ENCODE assay signal across 19 cellular contexts in the genomic region with DNA sequence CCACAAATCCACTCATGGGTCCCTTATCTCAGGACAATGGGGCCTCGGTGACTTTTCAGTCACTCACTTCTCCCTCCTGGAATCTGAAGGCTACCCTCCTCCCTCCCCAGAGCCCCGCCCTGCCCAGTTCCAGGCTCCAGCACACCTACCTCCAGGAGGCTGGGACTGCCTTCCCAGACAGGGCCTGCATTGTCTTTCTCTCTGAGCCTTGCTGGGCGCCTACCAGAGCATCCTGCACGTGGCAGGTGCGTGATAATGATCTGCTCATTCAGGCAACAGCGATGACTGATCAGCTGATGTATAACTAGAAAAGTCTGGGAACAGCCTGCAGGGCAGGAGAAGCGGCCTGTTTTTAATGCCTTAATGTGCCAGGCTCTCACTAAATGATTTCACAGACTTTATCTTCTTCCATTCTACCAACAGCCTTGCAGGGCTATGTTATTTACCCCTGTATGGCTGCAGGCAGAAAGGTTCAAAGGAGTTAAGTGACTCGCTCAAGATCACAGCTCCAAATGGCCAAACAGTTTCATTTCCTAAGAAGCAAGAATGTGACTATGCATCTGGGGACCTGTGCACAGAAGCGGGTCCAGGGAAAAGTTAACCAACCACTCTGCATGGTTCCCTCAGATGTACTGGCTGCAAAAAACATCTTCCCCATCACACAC. TPM values are rescaled to one million over a fixed set of nuclear protein-coding genes. Genes with fewer than 3 reads are reported as not detected.
DNase-seq lines count a peak whose midpoint lies in the region; ATAC-seq, FAIRE-seq and TF ChIP-seq lines count a peak whose summit lies in the region.
"Had no signal": no experiment of that assay in that cellular context is flagged by ENCODE, and none has a peak within 500 bp of the region (broad histone marks: within the 10 kb centered on the region; RNA-seq: fewer than 3 reads in every experiment).

No MANE protein-coding gene starts in this region.

- H3K79me2 ChIP-seq in PC-9 (ENCODE audit: low read depth) = no peaks in the 10 kb centered on the region

- H3K9me2 ChIP-seq in PC-9 (ENCODE audit: insufficient read depth) = no peaks in the 10 kb centered on the region

- POLR2A ChIA-PET in PC-9 (lab: Charles Lee; ENCODE audit: unreplicated experiment) = no interaction called here
- POLR2A ChIA-PET in A673 (lab: Charles Lee; ENCODE audit: low non-redundant PET) = no interaction called here

- DNase-seq in left ventricle myocardium superior (no peak), cardiac septum (ENCODE audit: low spot score) (no peak), PC-9 (peak; percentile 24 to 49), left colon (no peak), NCI-H69 (lab: John Stamatoyannopoulos, UW) (no peak), urothelium cell line (ENCODE audit: low spot score) (no peak), A673 (ENCODE audit: low spot score) (no peak)
- DNase-seq: activated CD8-positive, alpha-beta memory T cell treated with anti-CD3 and anti-CD28 coated beads, Interleukin-2, amount 50 U/mL, for 4 hours; activated gamma-delta T cell treated with Interleukin-2 at 50 U/mL for 16 hours; central memory CD4-positive, alpha-beta T cell; NCI-H187 treated with DMSO at 0.1 percent for 48 hours; occipital lobe; SHP77; stimulated activated CD4-positive, alpha-beta T cell treated with anti-CD3 and anti-CD28 coated beads, Interleukin-15, amount 100 ng/mL, for 24 hours had no signal

- H3K9me3 ChIP-seq in PC-9 (ENCODE audit: insufficient read depth, low read depth) = no peaks in the 10 kb centered on the region
- H3K9me3 ChIP-seq in A673 (ENCODE audit: low read depth, low read length, poor library complexity, severe bottlenecking) = no peaks in the 10 kb centered on the region
- H3K9me3 ChIP-seq: right atrium auricular region, suprapubic skin had no signal

- no peaks in the 10 kb centered on the region for H3F3A ChIP-seq in PC-9 (ENCODE audit: insufficient read depth, low read depth)

- no peak overlapping the region for H3K4me3 ChIP-seq in PC-9
- H3K4me3 ChIP-seq in A673 (ENCODE audit: low read depth, low read length, poor library complexity, severe bottlenecking) = no peak overlapping the region
- H3K4me3 ChIP-seq: right atrium auricular region, suprapubic skin had no signal

- no peaks in the 10 kb centered on the region for H3K4me1 ChIP-seq in PC-9 (replicated peaks; ENCODE audit: insufficient read depth)
- no peaks in the 10 kb centered on the region for H3K4me1 ChIP-seq in A673 (ENCODE audit: insufficient read depth, low read length, poor library complexity, severe bottlenecking)

- BruUV-seq in PC-9 (replicated peaks; lab: Mats Ljungman, UMichigan) = no TSS peak
- BruUV-seq in A673 (replicated peaks; lab: Mats Ljungman, UMichigan) = no TSS peak

- H2AFZ ChIP-seq in PC-9 = no peak overlapping the region

- no peak overlapping the region for H3K4me2 ChIP-seq in PC-9

- intact Hi-C loops in left ventricle myocardium superior (cut with micrococcal nuclease) (loop anchor here (10.0 kb wide), 1 partner anchor 401 kb away; no protein-coding TSS in a partner anchor), cardiac septum (cut with DNase I) (no loop called here), PC-9 (cut with micrococcal nuclease; ENCODE audit: unreplicated experiment) (loop anchor here (5.0 kb wide), 2 partner anchors 88 to 213 kb away; no protein-coding TSS in a partner anchor), left colon (cut with DNase I, micrococcal nuclease) (no loop called here), A673 (cut with micrococcal nuclease; ENCODE audit: unreplicated experiment) (loop anchor here (5.0 kb wide), 1 partner anchor 403 kb away; no protein-coding TSS in a partner anchor)

- no peak for FAIRE-seq in urothelium cell line (lab: Jason Lieb, UNC)
- FAIRE-seq: GM18507 had no signal

- CTCF ChIA-PET in PC-9 (lab: Charles Lee) = no interaction called here
- CTCF ChIA-PET in A673 (lab: Charles Lee) = no interaction called here

- TF ChIP-seq CTCF in PC-9 (conservative IDR thresholded peaks at IDR 0.05) = no peak
- no peak for TF ChIP-seq CTCF in A673 (conservative IDR thresholded peaks at IDR 0.05; ENCODE audit: low read depth, low read length)

- no peaks in the 10 kb centered on the region for H4K20me1 ChIP-seq in PC-9 (ENCODE audit: insufficient read depth)

- ATAC-seq in left ventricle myocardium superior (peak; percentile 34), left colon (peak; percentile 26)
- ATAC-seq: esophagus mucosa, left lobe of liver had no signal

- no peak overlapping the region for H3K27ac ChIP-seq in PC-9
- H3K27ac ChIP-seq in A673 (ENCODE audit: low read depth, low read length, poor library complexity, severe bottlenecking) = no peak overlapping the region
- H3K27ac ChIP-seq: right atrium auricular region, suprapubic skin had no signal

- H3K36me3 ChIP-seq in PC-9 (ENCODE audit: low read depth) (no peaks in the 10 kb centered on the region), A673 (ENCODE audit: insufficient read depth, low read length, poor library complexity, severe bottlenecking) (no peaks in the 10 kb centered on the region)
- H3K36me3 ChIP-seq: right atrium auricular region, suprapubic skin had no signal

- H3K27me3 ChIP-seq in PC-9 (ENCODE audit: insufficient read depth, low read depth) (no peaks in the 10 kb centered on the region), A673 (replicated peaks; ENCODE audit: insufficient read depth, low read depth, low read length, poor library complexity) (no peaks in the 10 kb centered on the region)
- H3K27me3 ChIP-seq: right atrium auricular region had no signal

RNA-seq across cellular contexts. Expression of a gene that starts 6.3 kb away (rescaled TPM):
- total RNA-seq in left ventricle myocardium superior (2.9 TPM), cardiac septum (0.67 TPM), PC-9 (2021) (2.0 and 3.2 TPM in 2 replicates), left colon (1 to 10 TPM; 5.9 to 7.4 TPM), A673 (2021) (0.15 TPM in 1 of 2 replicates, not detected in the other)

Comparison
In these comparisons a context has a peak if more than half of its experiments do, and no peak if none do; other contexts are left out.
1. intact Hi-C loops: an anchor here in left ventricle myocardium superior (10.0 kb wide), PC-9 (5.0 kb wide) and A673 (5.0 kb wide); none called in cardiac septum and left colon.
2. DNase-seq: peak in PC-9 (2 of 2); none in left ventricle myocardium superior (single experiment), cardiac septum (single experiment), left colon (0 of 2), NCI-H69 (single experiment), urothelium cell line (single experiment) and A673 (single experiment).